ENCODE assay signal across 18 cellular contexts in the genomic region with DNA sequence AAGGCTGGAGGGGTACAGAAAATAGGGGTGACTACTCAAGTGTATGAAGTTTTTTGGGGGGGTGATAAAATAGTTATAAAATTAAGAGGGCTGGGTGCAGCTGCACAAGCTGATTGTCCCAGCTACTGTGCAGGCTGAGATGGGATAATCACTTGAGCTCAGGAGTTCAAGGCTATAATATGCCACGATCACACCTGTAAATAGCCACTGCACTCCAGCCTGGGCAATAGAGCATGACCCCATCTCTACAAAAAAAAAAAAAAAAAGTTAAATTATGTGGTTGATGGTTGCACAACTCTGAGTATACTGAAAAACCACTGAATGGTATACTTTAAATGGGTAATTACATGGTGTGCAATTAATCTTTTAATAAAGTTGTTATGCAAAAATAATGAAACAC.
A peak's percentile ranks its signal among the peaks of the same experiment; 100 is the strongest.
DNase-seq lines count a peak whose midpoint lies in the region; ATAC-seq and TF ChIP-seq lines count a peak whose summit lies in the region.
"Had no signal": no experiment of that assay in that cellular context is flagged by ENCODE, and none has a peak within 500 bp of the region (broad histone marks: within the 10 kb centered on the region; RNA-seq: fewer than 3 reads in every experiment).

No MANE protein-coding gene starts in this region.

- DNase-seq in activated CD4-positive, alpha-beta T cell treated with anti-CD3 and anti-CD28 coated beads for 36 hours = no peak
- no peak for DNase-seq in activated CD4-positive, alpha-beta T cell treated with anti-CD3 and anti-CD28 coated beads for 4 hours
- no peak for DNase-seq in CD4-positive, alpha-beta T cell
- DNase-seq in PC-3 = no peak
- no peak for DNase-seq in NCI-H226
- no peak for DNase-seq in epidermal melanocyte (ENCODE audit: insufficient read length, low spot score)
- DNase-seq: CD8-positive, alpha-beta memory T cell; COR-L47; DMS 273 treated with DMSO at 0.1 percent for 48 hours; DMS53; DND-41; EL; HCEC 1CT had no signal

- H3K27me3 Mint-ChIP-seq in activated CD4-positive, alpha-beta T cell treated with anti-CD3 and anti-CD28 coated beads for 36 hours = no peaks in the 10 kb centered on the region
- H3K27me3 Mint-ChIP-seq in CD4-positive, alpha-beta T cell = no peaks in the 10 kb centered on the region
- H3K27me3 Mint-ChIP-seq: B cell; CD8-positive, alpha-beta memory T cell had no signal

- H3K9ac ChIP-seq in PC-3 (ENCODE audit: low read length) = peak overlapping the region; percentile 65; the same call in 1 of the 2 replicates
- H3K9ac ChIP-seq: BLaER1 treated with 17β-estradiol and CSF1 and Interleukin-3, amounts not matched to agents 10 nM and 100 nM had no signal

- peaks cover 63% of the 10 kb centered on the region for H3K4me1 Mint-ChIP-seq in activated CD4-positive, alpha-beta T cell treated with anti-CD3 and anti-CD28 coated beads for 36 hours
- H3K4me1 Mint-ChIP-seq in CD4-positive, alpha-beta T cell (ENCODE audit: low read depth) = peaks cover 88% of the 10 kb centered on the region

- CTCF ChIA-PET in activated CD4-positive, alpha-beta T cell treated with anti-CD3 and anti-CD28 coated beads for 36 hours (lab: Charles Lee) = no interaction called here
- CTCF ChIA-PET in CD4-positive, alpha-beta T cell (lab: Charles Lee) = no interaction called here
- CTCF ChIA-PET in PC-3 (lab: Charles Lee) = no interaction called here

- H4K20me1 ChIP-seq in PC-3 (ENCODE audit: low read length) = no peaks in the 10 kb centered on the region

- peaks cover 12% of the 10 kb centered on the region for H3K36me3 Mint-ChIP-seq in activated CD4-positive, alpha-beta T cell treated with anti-CD3 and anti-CD28 coated beads for 36 hours (ENCODE audit: low read depth)
- peaks cover 4% of the 10 kb centered on the region for H3K36me3 Mint-ChIP-seq in CD4-positive, alpha-beta T cell (ENCODE audit: low read depth)

- POLR2A ChIA-PET in activated CD4-positive, alpha-beta T cell treated with anti-CD3 and anti-CD28 coated beads for 36 hours (lab: Charles Lee) = no interaction called here
- POLR2A ChIA-PET in CD4-positive, alpha-beta T cell (lab: Charles Lee) = no interaction called here
- POLR2A ChIA-PET in PC-3 (lab: Charles Lee; ENCODE audit: unreplicated experiment) = no interaction called here

- no peaks in the 10 kb centered on the region for H3K9me2 ChIP-seq in PC-3 (replicated peaks; ENCODE audit: low read length)

- H2AFZ ChIP-seq in PC-3 (ENCODE audit: low read length) = no peak overlapping the region
- H2AFZ ChIP-seq: GM23338 had no signal

- no peak overlapping the region for H3K4me2 ChIP-seq in PC-3 (ENCODE audit: low read length)
- H3K4me2 ChIP-seq: GM23338 had no signal

- TF ChIP-seq CTCF in CD4-positive, alpha-beta T cell (IDR thresholded peaks at IDR 0.05) = no peak
- TF ChIP-seq CTCF in PC-3 (conservative IDR thresholded peaks at IDR 0.05; ENCODE audit: low read depth, low read length) = no peak
- no peak for TF ChIP-seq CTCF in neutrophil (IDR thresholded peaks at IDR 0.05)

- intact Hi-C loops in activated CD4-positive, alpha-beta T cell treated with anti-CD3 and anti-CD28 coated beads for 36 hours (cut with DNase I, micrococcal nuclease) = no loop called here
- intact Hi-C loops in CD4-positive, alpha-beta T cell (cut with DNase I, micrococcal nuclease) = no loop called here
- intact Hi-C loops in PC-3 (cut with micrococcal nuclease) = loop anchor here (5.0 kb wide), 2 partner anchors 64 to 119 kb away; no protein-coding TSS in a partner anchor

- peaks cover 17% of the 10 kb centered on the region for H3F3A ChIP-seq in PC-3 (ENCODE audit: low read length, unreplicated experiment)

- ATAC-seq in activated CD4-positive, alpha-beta T cell treated with anti-CD3 and anti-CD28 coated beads for 36 hours = no peak
- no peak for ATAC-seq in CD4-positive, alpha-beta T cell (ENCODE audit: poor library complexity)
- no peak for ATAC-seq in PC-3
- no peak for ATAC-seq in HG02642 (IDR thresholded peaks at IDR 0.05; ENCODE audit: poor library complexity, unreplicated experiment)
- ATAC-seq: GM23338 had no signal

- H3K9me3 ChIP-seq in CD4-positive, alpha-beta T cell (ENCODE audit: control insufficient read depth, low read length) = no peaks in the 10 kb centered on the region
- H3K9me3 ChIP-seq in PC-3 (ENCODE audit: low read length) (no peaks in the 10 kb centered on the region), neutrophil (no peaks in the 10 kb centered on the region)

- peaks cover 82% of the 10 kb centered on the region for H3K79me2 ChIP-seq in PC-3 (ENCODE audit: low read length)

- BruUV-seq in PC-3 (replicated peaks; lab: Mats Ljungman, UMichigan) = no TSS peak

- H3K4me3 ChIP-seq in PC-3 (ENCODE audit: low read length) = no peak overlapping the region
- no peak overlapping the region for H3K4me3 ChIP-seq in neutrophil (ENCODE audit: low read depth in 1 of 2, low read length in 1 of 2)
- H3K4me3 ChIP-seq: BLaER1 treated with 17β-estradiol and CSF1 and Interleukin-3, amounts not matched to agents 10 nM and 100 nM; GM23338 had no signal

- H3K27ac ChIP-seq in CD4-positive, alpha-beta T cell (ENCODE audit: low read depth, low read length) = no peak overlapping the region
- H3K27ac ChIP-seq in PC-3 (ENCODE audit: low read length) (peak overlapping the region; percentile 91), neutrophil (peak overlapping the region; percentile 87)
- H3K27ac ChIP-seq: BLaER1 treated with 17β-estradiol and CSF1 and Interleukin-3, amounts not matched to agents 10 nM and 100 nM had no signal

- peaks cover 4% of the 10 kb centered on the region for H3K9me3 Mint-ChIP-seq in activated CD4-positive, alpha-beta T cell treated with anti-CD3 and anti-CD28 coated beads for 36 hours (ENCODE audit: low read depth)
- no peaks in the 10 kb centered on the region for H3K9me3 Mint-ChIP-seq in CD4-positive, alpha-beta T cell
- H3K9me3 Mint-ChIP-seq: CD8-positive, alpha-beta memory T cell; GM23338 had no signal

- H3K27me3 ChIP-seq in CD4-positive, alpha-beta T cell (ENCODE audit: control insufficient read depth, insufficient read depth, low read length) = no peaks in the 10 kb centered on the region
- H3K27me3 ChIP-seq in PC-3 (ENCODE audit: low read length) (no peaks in the 10 kb centered on the region), neutrophil (no peaks in the 10 kb centered on the region)
- H3K27me3 ChIP-seq: BLaER1 treated with 17β-estradiol and CSF1 and Interleukin-3, amounts not matched to agents 10 nM and 100 nM had no signal

- H3K27ac Mint-ChIP-seq in activated CD4-positive, alpha-beta T cell treated with anti-CD3 and anti-CD28 coated beads for 36 hours = peak overlapping the region; percentile 21
- H3K27ac Mint-ChIP-seq in CD4-positive, alpha-beta T cell = peak overlapping the region; percentile 3
- H3K27ac Mint-ChIP-seq: B cell, GM23338 had no signal

- H3K4me3 Mint-ChIP-seq in activated CD4-positive, alpha-beta T cell treated with anti-CD3 and anti-CD28 coated beads for 36 hours = no peak overlapping the region
- no peak overlapping the region for H3K4me3 Mint-ChIP-seq in CD4-positive, alpha-beta T cell
- H3K4me3 Mint-ChIP-seq: B cell, GM23338 had no signal

- peaks cover 8% of the 10 kb centered on the region; the same call in 1 of the 2 replicates for H3K36me3 ChIP-seq in PC-3 (ENCODE audit: low read depth, low read length)
- no peaks in the 10 kb centered on the region for H3K36me3 ChIP-seq in neutrophil

- H3K4me1 ChIP-seq in PC-3 (ENCODE audit: insufficient read depth, low read length) (peaks cover 47% of the 10 kb centered on the region), neutrophil (ENCODE audit: control insufficient read depth in 1 of 2, insufficient read depth in 1 of 2, low read depth in 1 of 2, low read length in 1 of 2) (peaks cover 61 to 62% of the 10 kb centered on the region in 2 experiments)
